ENCODE assay signal across 11 cellular contexts in the genomic region with DNA sequence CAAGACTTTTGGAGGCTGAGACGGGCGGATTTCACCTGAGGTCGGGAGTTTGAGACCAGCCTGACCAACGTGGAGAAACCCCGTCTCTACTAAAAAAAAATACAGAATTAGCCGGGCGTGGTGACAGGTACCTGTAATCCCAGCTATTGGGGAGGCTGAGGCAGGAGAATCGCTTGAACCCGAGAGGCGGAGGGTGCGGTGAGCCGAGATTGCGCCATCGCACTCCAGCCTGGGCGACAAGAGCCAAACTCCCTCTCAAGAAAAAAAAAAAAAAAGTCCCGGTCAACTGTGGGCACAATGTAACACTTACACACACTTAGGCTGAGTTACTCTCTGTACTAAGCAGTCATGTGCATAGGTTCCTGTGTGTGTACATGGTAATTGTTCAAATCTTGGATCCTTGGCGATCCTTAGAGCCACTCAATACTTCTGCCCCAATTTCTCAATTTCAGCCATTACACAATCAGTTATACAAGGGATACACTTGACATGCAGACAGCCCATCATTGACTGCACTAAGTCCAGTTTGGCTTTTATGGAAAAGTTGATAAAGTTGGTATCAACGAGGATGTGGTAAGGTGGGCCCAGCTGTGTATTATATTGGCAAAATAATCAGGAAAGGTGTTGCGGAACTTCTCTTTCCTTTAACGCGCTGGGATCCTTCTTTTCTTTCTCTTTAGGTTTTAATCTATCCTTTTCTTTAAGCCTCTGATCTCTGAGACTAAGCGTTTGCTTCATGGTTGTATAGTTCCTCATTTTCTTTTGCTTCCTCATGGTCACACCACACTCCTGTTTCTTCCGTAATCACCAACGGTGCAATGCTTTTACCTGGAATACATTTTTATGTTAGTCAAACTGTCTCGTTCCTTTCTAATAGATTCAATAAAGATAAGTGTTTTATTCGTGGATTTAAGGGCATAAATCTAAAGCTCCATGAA. TPM values are rescaled to one million over a fixed set of nuclear protein-coding genes. Genes with fewer than 3 reads are reported as not detected.
A peak's percentile ranks its signal among the peaks of the same experiment; 100 is the strongest.
DNase-seq lines count a peak whose midpoint lies in the region; ATAC-seq and TF ChIP-seq lines count a peak whose summit lies in the region.
"Had no signal": no experiment of that assay in that cellular context is flagged by ENCODE, and none has a peak within 500 bp of the region (broad histone marks: within the 10 kb centered on the region; RNA-seq: fewer than 3 reads in every experiment).

No MANE protein-coding gene starts in this region.

- peak overlapping the region; percentile 12; the same call in 1 of the 2 replicates for H3K4me3 ChIP-seq in GM23248
- no peak overlapping the region for H3K4me3 ChIP-seq in fibroblast of mammary gland (ENCODE audit: control insufficient read depth, low read depth, low read length)
- no peak overlapping the region for H3K4me3 ChIP-seq in trophoblast cell (ENCODE audit: low read depth, low read length)
- H3K4me3 ChIP-seq: ovary had no signal

- no peak overlapping the region for H3K9ac ChIP-seq in GM23248
- no peak overlapping the region for H3K9ac ChIP-seq in trophoblast cell (ENCODE audit: low read length)

- H3K27ac Mint-ChIP-seq in type B pancreatic cell = no peak overlapping the region

- H2AFZ ChIP-seq in GM23248 (no peak overlapping the region), trophoblast cell (ENCODE audit: insufficient read depth, low read length, poor library complexity) (no peak overlapping the region)

- H3K79me1 ChIP-seq in trophoblast cell (ENCODE audit: low read length) = peaks cover 12% of the 10 kb centered on the region

- no peak overlapping the region for H3K4ac ChIP-seq in trophoblast cell (ENCODE audit: low read depth, low read length)

- H2BK12ac ChIP-seq in trophoblast cell (ENCODE audit: low read length) = no peak overlapping the region

- 89 to 90% methylated on average over 25 to 26 of the region's 26 CpGs for WGBS in GM23248 (ENCODE audit: low coverage in 1 of 2, low lambda C conversion rate in 2 of 2, missing lambda C conversion rate in 2 of 2), 2 experiments
- WGBS in trophoblast cell (ENCODE audit: extremely low coverage, insufficient coverage, insufficient read length) = no CpG with 5 or more reads among the region's 26 CpGs

- H4K91ac ChIP-seq in trophoblast cell (ENCODE audit: low read depth, low read length) = no peak overlapping the region

- no peak overlapping the region for H3K14ac ChIP-seq in trophoblast cell (ENCODE audit: low read length)

- no peaks in the 10 kb centered on the region for H3K9me3 ChIP-seq in GM23248 (ENCODE audit: low read depth)
- H3K9me3 ChIP-seq in trophoblast cell (ENCODE audit: insufficient read depth, low read depth, low read length) = peaks cover 2% of the 10 kb centered on the region
- H3K9me3 ChIP-seq: ovary had no signal

- H2BK120ac ChIP-seq in trophoblast cell (ENCODE audit: insufficient read depth, low read length, poor library complexity) = no peak overlapping the region

- H4K8ac ChIP-seq in trophoblast cell (ENCODE audit: low read depth, low read length) = no peak overlapping the region

- no peaks in the 10 kb centered on the region for H3K9me3 Mint-ChIP-seq in type B pancreatic cell

- no peak for ATAC-seq in HG02623 (IDR thresholded peaks at IDR 0.05; ENCODE audit: unreplicated experiment)
- ATAC-seq in activated CD4-positive, CD25-positive, alpha-beta regulatory T cell treated with anti-CD3 and anti-CD28 coated beads, Interleukin-2, amount 50 U/mL, for 24 hours = no peak

- H3K27ac ChIP-seq in GM23248 (peak overlapping the region; percentile 46), trophoblast cell (ENCODE audit: low read depth, low read length) (no peak overlapping the region)
- H3K27ac ChIP-seq: ovary had no signal

- in situ Hi-C loops in GM23248 (cut with MboI) = no loop called here

- no peaks in the 10 kb centered on the region for H3K27me3 Mint-ChIP-seq in type B pancreatic cell

- H4K12ac ChIP-seq in trophoblast cell (ENCODE audit: low read depth, low read length) = no peak overlapping the region

- H3K4me2 ChIP-seq in GM23248 (ENCODE audit: unreplicated experiment) (peak overlapping the region; percentile 50), trophoblast cell (ENCODE audit: low read length) (no peak overlapping the region)

- H2AK5ac ChIP-seq in trophoblast cell (ENCODE audit: low read length) = no peak overlapping the region

- no peaks in the 10 kb centered on the region for H4K20me1 ChIP-seq in GM23248 (ENCODE audit: insufficient read depth)

- H3K36me3 Mint-ChIP-seq in type B pancreatic cell = peaks cover 12% of the 10 kb centered on the region

- peaks cover 70% of the 10 kb centered on the region for H3K4me1 ChIP-seq in GM23248 (ENCODE audit: insufficient read depth)
- peaks cover 3 to 11% of the 10 kb centered on the region in 2 experiments for H3K4me1 ChIP-seq in trophoblast cell (ENCODE audit: control insufficient read depth in 1 of 2, insufficient read depth in 2 of 2, low read length in 2 of 2)

- H2BK5ac ChIP-seq in trophoblast cell (ENCODE audit: low read depth, low read length, poor library complexity) = no peak overlapping the region

- H3F3A ChIP-seq in GM23248 (ENCODE audit: insufficient read depth) = peaks cover 58% of the 10 kb centered on the region

- no peaks in the 10 kb centered on the region for H3K9me2 ChIP-seq in GM23248 (ENCODE audit: insufficient read depth)

- TF ChIP-seq CTCF in fibroblast of mammary gland (conservative IDR thresholded peaks at IDR 0.05; ENCODE audit: control insufficient read depth, insufficient read depth, low read depth, low read length) = no peak
- TF ChIP-seq CTCF in type B pancreatic cell (conservative IDR thresholded peaks at IDR 0.05) = no peak

- H3K4me1 Mint-ChIP-seq in type B pancreatic cell (ENCODE audit: unreplicated experiment) = peaks cover 34% of the 10 kb centered on the region

- H3K4me3 Mint-ChIP-seq in type B pancreatic cell = no peak overlapping the region

- H3K79me2 ChIP-seq in GM23248 (ENCODE audit: insufficient read depth) = peaks cover 78% of the 10 kb centered on the region
- H3K79me2 ChIP-seq in trophoblast cell (ENCODE audit: control insufficient read depth, insufficient read depth, low read length, poor library complexity) = peaks cover 2% of the 10 kb centered on the region

- H3K36me3 ChIP-seq in GM23248 (ENCODE audit: low read depth) (peaks cover 8% of the 10 kb centered on the region; the same call in 1 of the 2 replicates), trophoblast cell (ENCODE audit: control insufficient read depth in 1 of 2, insufficient read depth in 2 of 2, low read length in 2 of 2) (peaks cover 4% of the 10 kb centered on the region in 2 experiments)
- H3K36me3 ChIP-seq: ovary had no signal

- DNase-seq in GM23248 (no peak), SIG-M5 treated with dmso at 0.1 percent for 504 hours (lab: John Stamatoyannopoulos, UW; ENCODE audit: unreplicated experiment) (peak; percentile 89), fibroblast of mammary gland (ENCODE audit: low read depth) (peak; percentile 73), trophoblast cell (peak; percentile 25 to 63), type B pancreatic cell (ENCODE audit: extremely low spot score, unreplicated experiment) (no peak), epidermal melanocyte (ENCODE audit: insufficient read length, low spot score) (no peak)
- DNase-seq: DMS79, KG1, ovary had no signal

- no peaks in the 10 kb centered on the region for H3K27me3 ChIP-seq in GM23248 (replicated peaks; ENCODE audit: insufficient read depth)
- H3K27me3 ChIP-seq in trophoblast cell (ENCODE audit: insufficient read depth, low read length) = no peaks in the 10 kb centered on the region
- H3K27me3 ChIP-seq: ovary had no signal

- H3K18ac ChIP-seq in trophoblast cell (ENCODE audit: low read length) = no peak overlapping the region

- no peak overlapping the region for H3K23ac ChIP-seq in trophoblast cell (ENCODE audit: low read length)

RNA-seq across cellular contexts. Expression of a gene that starts 11.8 kb away (rescaled TPM):
- total RNA-seq in GM23248 (2014; rRNA removed; shearing (Covaris generic)) = 29.4 and 69.4 TPM in 2 replicates
- 41.9 and 45.3 TPM in 2 replicates for polyA plus RNA-seq in GM23248 (2016; fragmentation: Nextera tagmentation; extraction: Ambion mirVana)
- polyA plus RNA-seq in trophoblast cell (2013) = 19.6 and 20.8 TPM in 2 replicates
- 25.4 and 26.0 TPM in 2 replicates for total RNA-seq in type B pancreatic cell (ENCODE audit: low replicate concordance)

RNA-seq across cellular contexts. Expression of a gene that starts 12.5 kb away (rescaled TPM):
- 81.0 and 89.8 TPM in 2 replicates for total RNA-seq in GM23248 (2014; rRNA removed; shearing (Covaris generic))
- polyA plus RNA-seq in GM23248 (2016; fragmentation: Nextera tagmentation; extraction: Ambion mirVana) = 55.4 and 56.7 TPM in 2 replicates
- 49.0 and 50.2 TPM in 2 replicates for polyA plus RNA-seq in trophoblast cell (2013)
- total RNA-seq in type B pancreatic cell (ENCODE audit: low replicate concordance) = 21.6 and 83.8 TPM in 2 replicates

Comparison
In these comparisons a context has a peak if more than half of its experiments do, and no peak if none do; other contexts are left out.
1. DNase-seq: peak in SIG-M5 treated with dmso at 0.1 percent for 504 hours (single experiment), fibroblast of mammary gland (single experiment) and trophoblast cell (2 of 2); none in GM23248 (single experiment), type B pancreatic cell (single experiment) and epidermal melanocyte (single experiment).